In genomic region chr1:9663257-9663656, GRCh38 we compare ENCODE assay signal across 17 cellular contexts.
"Had no signal": no experiment of that assay in that cellular context is flagged by ENCODE, and none has a peak within 500 bp of the region (broad histone marks: within the 10 kb centered on the region; RNA-seq: fewer than 3 reads in every experiment).

No MANE protein-coding gene starts in this region.

- DNase-seq: activated CD4-positive, alpha-beta T cell treated with anti-CD3 and anti-CD28 coated beads, Interleukin-2, amount 50 U/mL, for 1 hour; activated CD4-positive, CD25-positive, alpha-beta regulatory T cell treated with anti-CD3 and anti-CD28 coated beads, Interleukin-2, amount 50 U/mL, for 72 hours; activated CD8-positive, alpha-beta memory T cell treated with anti-CD3 and anti-CD28 coated beads, Interleukin-2, amount 50 U/mL, for 48 hours; cerebellar nuclear complex; glutamatergic neuron; hippocampal formation; left ventricle myocardium inferior; midbrain; posterior cingulate gyrus; right lobe of liver; stimulated activated CD4-positive, alpha-beta T cell treated with anti-CD3 and anti-CD28 coated beads, Interleukin-1b, Interleukin-23, amount 100 ng/mL, for 48 hours had no signal

- H3K36me3 ChIP-seq: esophagus muscularis mucosa, left ventricle myocardium inferior, right lobe of liver had no signal

- H3K27ac ChIP-seq: coronary artery, esophagus muscularis mucosa, left ventricle myocardium inferior, right lobe of liver, skin epidermis had no signal

- H3K4me3 Mint-ChIP-seq: activated T-helper 1 cell treated with anti-CD3 and anti-CD28 coated beads, Interleukin-12 subunit alpha, Interleukin-12 subunit beta, Interleukin-2, Interleukin-4 antibody, amounts not matched to agents 30 ng/mL and 10 ng/mL and 1 ng/mL, durations not matched to agents 14 hours and 24 hours and 36 hours; neural crest cell had no signal

- H3K4me3 ChIP-seq: coronary artery, esophagus muscularis mucosa, left ventricle myocardium inferior, right lobe of liver, skin epidermis had no signal

- H3K4me1 ChIP-seq: esophagus muscularis mucosa, left ventricle myocardium inferior had no signal

- ATAC-seq: right lobe of liver, SK-N-SH treated with all-trans-retinoic acid at 6 μM for 48 hours had no signal

- H3K4me1 Mint-ChIP-seq: neural crest cell had no signal

- H3K27me3 ChIP-seq: right lobe of liver had no signal

- H3K9me3 ChIP-seq: esophagus muscularis mucosa, left ventricle myocardium inferior, right lobe of liver had no signal

- H3K9me3 Mint-ChIP-seq: activated T-helper 1 cell treated with anti-CD3 and anti-CD28 coated beads, Interleukin-12 subunit alpha, Interleukin-12 subunit beta, Interleukin-2, Interleukin-4 antibody, amounts not matched to agents 30 ng/mL and 10 ng/mL and 1 ng/mL, durations not matched to agents 14 hours and 24 hours and 36 hours; neural crest cell had no signal
